In the genomic region with DNA sequence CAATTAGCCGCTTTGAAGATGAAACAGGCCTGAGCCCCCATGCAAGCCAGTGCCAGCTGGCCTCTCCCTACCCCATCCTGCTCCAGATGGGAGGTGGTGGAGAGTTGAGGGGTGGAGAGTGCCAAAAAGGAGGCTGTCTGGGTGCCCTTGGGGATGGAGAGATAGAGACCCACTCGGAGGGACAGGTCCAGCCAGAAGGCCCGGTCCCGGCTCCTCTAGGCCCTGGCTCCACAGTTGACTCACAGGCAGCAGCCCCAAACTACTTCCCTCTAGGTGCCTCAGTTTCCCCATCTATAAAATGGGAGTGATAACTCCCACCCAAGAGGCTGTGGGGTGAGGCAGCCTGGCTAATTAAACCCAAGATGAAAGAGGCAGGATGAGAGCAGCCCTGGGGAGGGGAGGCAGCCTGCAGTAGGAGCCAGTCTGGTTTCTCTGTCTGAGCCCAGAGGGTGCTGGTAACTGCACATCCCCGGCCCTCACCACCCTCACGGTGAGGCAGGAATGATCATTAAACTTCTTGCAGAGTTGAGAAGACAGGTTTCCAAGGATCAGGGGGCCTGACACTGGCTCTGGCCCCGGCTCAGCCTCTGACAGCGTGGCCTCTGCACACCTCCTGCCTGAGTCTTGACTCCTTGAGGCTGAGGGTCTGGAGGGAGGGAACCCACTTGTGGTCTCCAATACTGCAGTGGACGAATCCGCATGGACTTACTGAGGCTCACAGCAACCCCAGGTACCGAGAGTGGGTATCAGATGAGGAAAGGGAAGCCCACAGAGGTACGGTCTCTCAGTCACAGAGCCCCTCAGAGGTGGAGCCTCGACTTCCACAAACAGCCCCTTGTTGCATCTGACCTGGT, we compare ENCODE assay signal across 15 cellular contexts. TPM values are rescaled to one million over a fixed set of nuclear protein-coding genes. Genes with fewer than 3 reads are reported as not detected.
A peak's percentile ranks its signal among the peaks of the same experiment; 100 is the strongest.
DNase-seq lines count a peak whose midpoint lies in the region; ATAC-seq, FAIRE-seq and TF ChIP-seq lines count a peak whose summit lies in the region.
"Had no signal": no experiment of that assay in that cellular context is flagged by ENCODE, and none has a peak within 500 bp of the region (broad histone marks: within the 10 kb centered on the region; RNA-seq: fewer than 3 reads in every experiment).

No MANE protein-coding gene starts in this region.

- H3K27ac ChIP-seq in WERI-Rb-1 (peak overlapping the region; percentile 42), HepG2 (ENCODE audit: extremely low read length, insufficient read depth, low read length) (no peak overlapping the region), temporal lobe (ENCODE audit: low read depth, low read length) (peak overlapping the region; percentile 17), brain microvascular endothelial cell (no peak overlapping the region)

- no peak overlapping the region for H3K4me3 ChIP-seq in WERI-Rb-1 (ENCODE audit: low read depth, low read length)
- peak overlapping the region in 1 of 3 experiments; percentile 92; a peak in 2 of 6 replicates for H3K4me3 ChIP-seq in HepG2 (replicated peaks in 1 of 3; ENCODE audit: insufficient read depth in 1 of 3, low read depth in 2 of 3, low read length in 3 of 3)
- H3K4me3 ChIP-seq in brain microvascular endothelial cell (ENCODE audit: low read depth, low read length) = no peak overlapping the region
- H3K4me3 ChIP-seq: MG63 had no signal

- peak overlapping the region; percentile 85 for H3K4me2 ChIP-seq in HepG2 (ENCODE audit: low read depth, low read length)

- peaks cover 26% of the 10 kb centered on the region for H3K36me3 Mint-ChIP-seq in activated T-cell treated with anti-CD3 and anti-CD28 coated beads, Interleukin-2, amount 50 U/mL, for 24 hours (ENCODE audit: low read depth)

- peaks cover 26% of the 10 kb centered on the region for H3K27me3 Mint-ChIP-seq in activated T-cell treated with anti-CD3 and anti-CD28 coated beads, Interleukin-2, amount 50 U/mL, for 24 hours

- POLR2A ChIA-PET in HepG2 (lab: Yijun Ruan, JAX) = interaction anchor here (3.4 kb wide), 1 partner anchor 77 kb away, joined by 13 read pairs; a partner anchor contains a TSS

- BruUV-seq in HepG2 (replicated peaks; lab: Mats Ljungman, UMichigan) = no TSS peak

- no peak for TF ChIP-seq RAD21 in HepG2 (CRISPR knock-in tag; IDR thresholded peaks at IDR 0.05)

- no peaks in the 10 kb centered on the region for H3K9me3 ChIP-seq in WERI-Rb-1 (ENCODE audit: severe bottlenecking)
- H3K9me3 ChIP-seq in HepG2 (ENCODE audit: low read length) = no peaks in the 10 kb centered on the region
- H3K9me3 ChIP-seq: MG63 had no signal

- TF ChIP-seq EP300 in HepG2 (IDR thresholded peaks at IDR 0.05; ENCODE audit: low read depth in 2 of 2, low read length in 2 of 2) = no peak
- no peak for TF ChIP-seq EP300 in HepG2 (CRISPR knock-in tag; IDR thresholded peaks at IDR 0.05; ENCODE audit: borderline replicate concordance)

- H4K20me1 ChIP-seq in HepG2 (ENCODE audit: insufficient read depth, low read length) = no peaks in the 10 kb centered on the region

- no peak for TF ChIP-seq POLR2A in HepG2 (IDR thresholded peaks at IDR 0.05; ENCODE audit: insufficient read depth in 1 of 2, low read depth in 2 of 2, low read length in 2 of 2)

- H3K9me3 Mint-ChIP-seq in activated T-cell treated with anti-CD3 and anti-CD28 coated beads, Interleukin-2, amount 50 U/mL, for 24 hours = no peaks in the 10 kb centered on the region

- H2AFZ ChIP-seq in HepG2 (ENCODE audit: low read length) = no peak overlapping the region

- H3K27me3 ChIP-seq in WERI-Rb-1 (ENCODE audit: insufficient read depth, low read depth, severe bottlenecking) = no peaks in the 10 kb centered on the region
- H3K27me3 ChIP-seq in HepG2 (ENCODE audit: control insufficient read depth in 1 of 2, insufficient read depth in 2 of 2, low read length in 2 of 2) = peaks cover 8 to 45% of the 10 kb centered on the region in 2 experiments; a peak in 4 of 5 replicates
- H3K27me3 ChIP-seq in brain microvascular endothelial cell (replicated peaks) = peaks cover 18% of the 10 kb centered on the region

- no peak overlapping the region for H3K9ac ChIP-seq in HepG2 (ENCODE audit: insufficient read depth, low read depth, low read length)

- DNase-seq in activated T-cell treated with anti-CD3 and anti-CD28 coated beads, Interleukin-2, amount 50 U/mL, for 24 hours = no peak
- DNase-seq in activated T-cell treated with anti-CD3 and anti-CD28 coated beads, Interleukin-2, amount 50 U/mL, for 48 hours = no peak
- no peak for DNase-seq in WERI-Rb-1
- DNase-seq in HepG2 (ENCODE audit: low spot score) = no peak
- DNase-seq in brain microvascular endothelial cell = no peak
- no peak for DNase-seq in NCI-H524 treated with DMSO at 0.1 percent for 48 hours (lab: John Stamatoyannopoulos, UW)
- DNase-seq: activated CD4-positive, alpha-beta T cell treated with anti-CD3 and anti-CD28 coated beads for 1 hour; effector CD8-positive, alpha-beta T cell; GDM1; MG63; NCI-H524 had no signal

- in situ Hi-C loops in HepG2 (cut with HindIII; ENCODE audit: extremely low pct_ligation_motif_present, low pct_unique_long_range_greater_than_20kb) (loop anchor here (5.0 kb wide), 1 partner anchor 35 kb away; no protein-coding TSS in a partner anchor), brain microvascular endothelial cell (cut with HindIII; ENCODE audit: low pct_ligation_motif_present, low sequenced_read_pairs) (no loop called here)

- H3K27ac Mint-ChIP-seq in activated T-cell treated with anti-CD3 and anti-CD28 coated beads, Interleukin-2, amount 50 U/mL, for 24 hours = no peak overlapping the region
- H3K27ac Mint-ChIP-seq: H9 had no signal

- peaks cover 38% of the 10 kb centered on the region for H3K4me1 ChIP-seq in HepG2 (ENCODE audit: insufficient read depth, low read length)

- TF ChIP-seq CTCF in WERI-Rb-1 (IDR thresholded peaks at IDR 0.05; ENCODE audit: low read depth, low read length) = no peak
- TF ChIP-seq CTCF in HepG2 (CRISPR knock-in tag; IDR thresholded peaks at IDR 0.05) = no peak
- TF ChIP-seq CTCF in brain microvascular endothelial cell (IDR thresholded peaks at IDR 0.05; ENCODE audit: low read depth, low read length, missing control alignments) = no peak

- H3K36me3 ChIP-seq in WERI-Rb-1 = peaks cover 33% of the 10 kb centered on the region
- no peaks in the 10 kb centered on the region for H3K36me3 ChIP-seq in HepG2 (replicated peaks in 1 of 2; ENCODE audit: control insufficient read depth in 1 of 2, insufficient read depth in 2 of 2, low read length in 2 of 2)
- peaks cover 10% of the 10 kb centered on the region for H3K36me3 ChIP-seq in brain microvascular endothelial cell (replicated peaks)

- no peaks in the 10 kb centered on the region for H3K79me2 ChIP-seq in HepG2 (ENCODE audit: insufficient read depth, low read length)

- intact Hi-C loops in HepG2 (cut with micrococcal nuclease; ENCODE audit: unreplicated experiment) = loop anchor here (5.0 kb wide), 2 partner anchors 35 to 545 kb away; no protein-coding TSS in a partner anchor

- ATAC-seq in HepG2 (no peak), HG03280 (IDR thresholded peaks at IDR 0.05; ENCODE audit: unreplicated experiment) (no peak)

- CTCF ChIA-PET in HepG2 (lab: Yijun Ruan, JAX; ENCODE audit: low intra/inter-chr PET ratio, low total read pairs) = interaction anchor here (4.7 kb wide), 1 partner anchor 35 kb away, joined by 56 read pairs; no protein-coding TSS in a partner anchor

- H3K4me3 Mint-ChIP-seq in activated T-cell treated with anti-CD3 and anti-CD28 coated beads, Interleukin-2, amount 50 U/mL, for 24 hours = peak overlapping the region; percentile 18

- FAIRE-seq in HepG2 (lab: Jason Lieb, UNC) = no peak

- H3K4me1 Mint-ChIP-seq in activated T-cell treated with anti-CD3 and anti-CD28 coated beads, Interleukin-2, amount 50 U/mL, for 24 hours (ENCODE audit: low read depth) = peaks cover 26% of the 10 kb centered on the region

- 38% methylated on average over 7 of the region's 13 CpGs for WGBS in HepG2 (ENCODE audit: low lambda C conversion rate)

RNA-seq across cellular contexts. Expression of a gene that starts 1.4 kb away (rescaled TPM):
- 3.8 and 4.4 TPM in 2 replicates for total RNA-seq in HepG2 (2016; rRNA removed; fragmentation: Illumina TruSeq; extraction: Trizol)
- total RNA-seq in HepG2 (2016; cell fraction: cytosol; rRNA removed; fragmentation: Illumina TruSeq; extraction: Trizol; ENCODE audit: low read depth) = 0.44 and 0.61 TPM in 2 replicates
- 2.9 and 4.5 TPM in 2 replicates for total RNA-seq in HepG2 (2016; cell fraction: insoluble cytoplasmic fraction; rRNA removed; fragmentation: Illumina TruSeq; extraction: Trizol)
- total RNA-seq in HepG2 (2016; cell fraction: membrane; rRNA removed; fragmentation: Illumina TruSeq; extraction: Trizol) = 2.0 and 2.1 TPM in 2 replicates
- total RNA-seq in HepG2 (2016; cell fraction: nucleus; rRNA removed; fragmentation: Illumina TruSeq; extraction: Trizol) = 2.9 and 3.7 TPM in 2 replicates
- polyA plus RNA-seq in HepG2 (2011; rRNA removed) = 1.7 and 2.8 TPM in 2 replicates
- polyA plus RNA-seq in HepG2 (2011; cell fraction: cytosol; rRNA removed) = 1.6 and 2.5 TPM in 2 replicates
- 6.0 and 6.2 TPM in 2 replicates for polyA plus RNA-seq in HepG2 (2011; cell fraction: nucleus; rRNA removed)
- 1.2 and 2.4 TPM in 2 replicates for polyA plus RNA-seq in HepG2 (2012)
- polyA plus RNA-seq in HepG2 (2016; cell fraction: cytosol; fragmentation: Illumina TruSeq; extraction: Trizol; ENCODE audit: low read depth) = 0.25 and 0.27 TPM in 2 replicates
- polyA plus RNA-seq in HepG2 (2016; cell fraction: insoluble cytoplasmic fraction; fragmentation: Illumina TruSeq; extraction: Trizol; ENCODE audit: low read depth) = 2.6 and 2.7 TPM in 2 replicates
- polyA plus RNA-seq in HepG2 (2016; cell fraction: membrane; fragmentation: Illumina TruSeq; extraction: Trizol; ENCODE audit: low read depth) = 0.78 and 0.94 TPM in 2 replicates
- polyA plus RNA-seq in HepG2 (2016; cell fraction: nucleus; fragmentation: Illumina TruSeq; extraction: Trizol; ENCODE audit: insufficient read depth, low read depth) = 4.3 and 4.6 TPM in 2 replicates
- polyA minus RNA-seq in HepG2 (2011; rRNA and poly(A)+ RNA removed; ENCODE audit: low replicate concordance) = 9.8 and 22.8 TPM in 2 replicates
- polyA minus RNA-seq in HepG2 (2011; cell fraction: cytosol; rRNA and poly(A)+ RNA removed) = 3.4 and 4.2 TPM in 2 replicates
- polyA minus RNA-seq in HepG2 (2011; cell fraction: nucleus; rRNA and poly(A)+ RNA removed) = 4.9 and 5.1 TPM in 2 replicates
- 5.4 TPM for total RNA-seq in temporal lobe

RNA-seq across cellular contexts. Expression of a gene that starts 4.7 kb away (rescaled TPM):
- not detected in 2 replicates for total RNA-seq in HepG2 (2016; rRNA removed; fragmentation: Illumina TruSeq; extraction: Trizol)
- total RNA-seq in HepG2 (2016; cell fraction: cytosol; rRNA removed; fragmentation: Illumina TruSeq; extraction: Trizol; ENCODE audit: low read depth) = not detected in 2 replicates
- not detected in 2 replicates for total RNA-seq in HepG2 (2016; cell fraction: insoluble cytoplasmic fraction; rRNA removed; fragmentation: Illumina TruSeq; extraction: Trizol)
- not detected in 2 replicates for total RNA-seq in HepG2 (2016; cell fraction: membrane; rRNA removed; fragmentation: Illumina TruSeq; extraction: Trizol)
- not detected in 2 replicates for total RNA-seq in HepG2 (2016; cell fraction: nucleus; rRNA removed; fragmentation: Illumina TruSeq; extraction: Trizol)
- polyA plus RNA-seq in HepG2 (2011; rRNA removed) = 0.01 and 0.04 TPM in 2 replicates
- not detected in 2 replicates for polyA plus RNA-seq in HepG2 (2011; cell fraction: cytosol; rRNA removed)
- 0.03 TPM in 1 of 2 replicates, not detected in the other for polyA plus RNA-seq in HepG2 (2011; cell fraction: nucleus; rRNA removed)
- not detected in 2 replicates for polyA plus RNA-seq in HepG2 (2012)
- polyA plus RNA-seq in HepG2 (2016; cell fraction: cytosol; fragmentation: Illumina TruSeq; extraction: Trizol; ENCODE audit: low read depth) = not detected in 2 replicates
- not detected in 2 replicates for polyA plus RNA-seq in HepG2 (2016; cell fraction: insoluble cytoplasmic fraction; fragmentation: Illumina TruSeq; extraction: Trizol; ENCODE audit: low read depth)
- not detected in 2 replicates for polyA plus RNA-seq in HepG2 (2016; cell fraction: membrane; fragmentation: Illumina TruSeq; extraction: Trizol; ENCODE audit: low read depth)
- polyA plus RNA-seq in HepG2 (2016; cell fraction: nucleus; fragmentation: Illumina TruSeq; extraction: Trizol; ENCODE audit: insufficient read depth, low read depth) = not detected in 2 replicates
- polyA minus RNA-seq in HepG2 (2011; rRNA and poly(A)+ RNA removed; ENCODE audit: low replicate concordance) = not detected in 2 replicates
- not detected in 2 replicates for polyA minus RNA-seq in HepG2 (2011; cell fraction: cytosol; rRNA and poly(A)+ RNA removed)
- not detected in 2 replicates for polyA minus RNA-seq in HepG2 (2011; cell fraction: nucleus; rRNA and poly(A)+ RNA removed)
- total RNA-seq in temporal lobe = under 0.01 TPM
- total RNA-seq: mononuclear cell had no signal

RNA-seq across cellular contexts. Expression of a gene that starts 51.6 kb away (rescaled TPM):
- total RNA-seq in HepG2 (2016; rRNA removed; fragmentation: Illumina TruSeq; extraction: Trizol) (0.09 TPM in 1 of 2 replicates, not detected in the other), temporal lobe (10.8 TPM)
- total RNA-seq in HepG2 (2016; cell fraction: cytosol; rRNA removed; fragmentation: Illumina TruSeq; extraction: Trizol; ENCODE audit: low read depth) = not detected in 2 replicates
- 0.17 TPM in 1 of 2 replicates, not detected in the other for total RNA-seq in HepG2 (2016; cell fraction: insoluble cytoplasmic fraction; rRNA removed; fragmentation: Illumina TruSeq; extraction: Trizol)
- not detected in 2 replicates for total RNA-seq in HepG2 (2016; cell fraction: membrane; rRNA removed; fragmentation: Illumina TruSeq; extraction: Trizol)
- 0.16 TPM in 1 of 2 replicates, not detected in the other for total RNA-seq in HepG2 (2016; cell fraction: nucleus; rRNA removed; fragmentation: Illumina TruSeq; extraction: Trizol)
- 0.29 and 0.34 TPM in 2 replicates for polyA plus RNA-seq in HepG2 (2011; rRNA removed)
- 0.08 and 0.30 TPM in 2 replicates for polyA plus RNA-seq in HepG2 (2011; cell fraction: cytosol; rRNA removed)
- 4.2 and 5.7 TPM in 2 replicates for polyA plus RNA-seq in HepG2 (2011; cell fraction: nucleus; rRNA removed)
- 0.19 and 0.35 TPM in 2 replicates for polyA plus RNA-seq in HepG2 (2012)
- polyA plus RNA-seq in HepG2 (2016; cell fraction: cytosol; fragmentation: Illumina TruSeq; extraction: Trizol; ENCODE audit: low read depth) = 0.17 TPM in 1 of 2 replicates, not detected in the other
- 0.19 TPM in 1 of 2 replicates, not detected in the other for polyA plus RNA-seq in HepG2 (2016; cell fraction: insoluble cytoplasmic fraction; fragmentation: Illumina TruSeq; extraction: Trizol; ENCODE audit: low read depth)
- polyA plus RNA-seq in HepG2 (2016; cell fraction: membrane; fragmentation: Illumina TruSeq; extraction: Trizol; ENCODE audit: low read depth) = 0.08 and 0.22 TPM in 2 replicates
- 0.52 and 0.55 TPM in 2 replicates for polyA plus RNA-seq in HepG2 (2016; cell fraction: nucleus; fragmentation: Illumina TruSeq; extraction: Trizol; ENCODE audit: insufficient read depth, low read depth)
- 0.30 and 0.86 TPM in 2 replicates for polyA minus RNA-seq in HepG2 (2011; rRNA and poly(A)+ RNA removed; ENCODE audit: low replicate concordance)
- not detected in 2 replicates for polyA minus RNA-seq in HepG2 (2011; cell fraction: cytosol; rRNA and poly(A)+ RNA removed)
- 0.75 and 1.4 TPM in 2 replicates for polyA minus RNA-seq in HepG2 (2011; cell fraction: nucleus; rRNA and poly(A)+ RNA removed)
- total RNA-seq: mononuclear cell had no signal

Comparison
In these comparisons a context has a peak if more than half of its experiments do, and no peak if none do; other contexts are left out.
1. H3K27ac ChIP-seq: peak in WERI-Rb-1 (single experiment) and temporal lobe (single experiment); none in HepG2 (single experiment) and brain microvascular endothelial cell (single experiment).
2. RNA of a gene that starts 51.6 kb away (total RNA-seq): 10.8 TPM in temporal lobe (single experiment); 0.09 to 0.17 TPM in HepG2; every median in the first group is over 10 times any median in the second.